In the genomic region with DNA sequence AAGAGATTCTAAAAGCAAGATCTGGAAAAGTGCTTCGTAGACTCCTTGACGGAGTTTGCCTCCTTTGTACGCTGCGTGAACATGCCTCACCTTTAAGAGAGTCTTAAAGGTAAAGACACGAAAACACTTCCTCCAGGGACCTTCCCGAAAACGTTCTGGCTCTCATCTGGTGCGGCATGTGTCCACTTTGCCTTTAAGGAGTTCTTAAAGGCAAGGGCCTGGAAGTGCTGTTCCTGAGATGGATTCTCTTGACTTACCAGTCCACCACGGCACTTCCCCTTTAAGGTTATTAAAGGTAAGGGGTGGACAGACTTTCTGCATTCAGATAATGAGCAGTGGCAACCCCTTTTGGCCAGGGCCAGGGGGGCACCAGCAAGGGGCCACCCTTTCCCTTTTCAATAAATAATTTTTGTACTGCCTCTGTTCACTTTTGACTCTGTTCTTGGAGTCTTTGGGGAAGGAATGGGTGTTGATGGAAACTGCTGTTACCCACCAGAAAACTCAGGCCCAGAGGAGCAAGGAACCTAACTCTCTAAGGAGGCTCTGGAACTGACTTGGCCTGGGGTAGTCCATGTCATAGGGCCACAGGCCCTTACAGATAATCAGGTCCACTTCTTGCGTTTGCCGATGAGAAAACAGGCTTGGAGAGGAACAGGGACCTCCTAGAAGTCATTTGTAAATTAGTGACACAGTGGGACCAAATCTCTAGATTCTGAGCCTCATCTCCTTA, we compare ENCODE assay signal across 6 cellular contexts. TPM values are rescaled to one million over a fixed set of nuclear protein-coding genes. Genes with fewer than 3 reads are reported as not detected.
DNase-seq lines count a peak whose midpoint lies in the region; ATAC-seq and TF ChIP-seq lines count a peak whose summit lies in the region.

No MANE protein-coding gene starts in this region.

- TF ChIP-seq CTCF in brain (conservative IDR thresholded peaks at IDR 0.05), result no peak

- peak overlapping the region; percentile 77 to 95 (median 87) for H3K4me3 Mint-ChIP-seq in brain

- peaks cover 59% of the 10 kb centered on the region for H3K4me1 Mint-ChIP-seq in brain

- ATAC-seq in HG02642 (IDR thresholded peaks at IDR 0.05; ENCODE audit: poor library complexity, unreplicated experiment) (peak; percentile 37), HG02884 (IDR thresholded peaks at IDR 0.05; ENCODE audit: unreplicated experiment) (no peak)

- H3K27me3 Mint-ChIP-seq in brain, result peaks cover 11% of the 10 kb centered on the region

- H3K27ac Mint-ChIP-seq in brain, result peak overlapping the region; percentile 61 to 99 (median 97)

- H3K36me3 Mint-ChIP-seq in brain, result peaks cover 21% of the 10 kb centered on the region

- H3K9me3 Mint-ChIP-seq in brain, result peaks cover 0 to 5% (median 3%) of the 10 kb centered on the region in 5 experiments

- DNase-seq in DMS79 treated with DMSO at 0.1 percent for 48 hours (lab: John Stamatoyannopoulos, UW) (peak; percentile 100), NCI-H510A (lab: John Stamatoyannopoulos, UW) (peak; percentile 84), midbrain (lab: John Stamatoyannopoulos, UW) (peak; percentile 6)

RNA-seq across cellular contexts. Expression of gene REM2, which starts 4.4 kb away (rescaled TPM):
- polyA plus RNA-seq in brain (ENCODE audit: insufficient read depth, low read depth, low replicate concordance), result 9.3 TPM

RNA-seq across cellular contexts. Expression of gene LRP10, which starts 15.9 kb away (rescaled TPM):
- 51.6 TPM for polyA plus RNA-seq in brain (ENCODE audit: insufficient read depth, low read depth, low replicate concordance)

RNA-seq across cellular contexts. Expression of gene RBM23, which starts 31.5 kb away (rescaled TPM):
- 104 TPM for polyA plus RNA-seq in brain (ENCODE audit: insufficient read depth, low read depth, low replicate concordance)

RNA-seq across cellular contexts. Expression of gene PRMT5, which starts 41.8 kb away (rescaled TPM):
- polyA plus RNA-seq in brain (ENCODE audit: insufficient read depth, low read depth, low replicate concordance), result 64.5 TPM

RNA-seq across cellular contexts. Expression of gene MMP14, which starts 51.0 kb away (rescaled TPM):
- polyA plus RNA-seq in brain (ENCODE audit: insufficient read depth, low read depth, low replicate concordance), result 59.7 TPM

Comparison
In these comparisons a context has a peak if more than half of its experiments do, and no peak if none do; other contexts are left out.
1. DNase-seq: peak in every context shown above with its lines; median percentile 100 in DMS79 treated with DMSO at 0.1 percent for 48 hours; 84 in NCI-H510A; 6 in midbrain.